8 cellular contexts compared by ENCODE assay signal in the genomic region with DNA sequence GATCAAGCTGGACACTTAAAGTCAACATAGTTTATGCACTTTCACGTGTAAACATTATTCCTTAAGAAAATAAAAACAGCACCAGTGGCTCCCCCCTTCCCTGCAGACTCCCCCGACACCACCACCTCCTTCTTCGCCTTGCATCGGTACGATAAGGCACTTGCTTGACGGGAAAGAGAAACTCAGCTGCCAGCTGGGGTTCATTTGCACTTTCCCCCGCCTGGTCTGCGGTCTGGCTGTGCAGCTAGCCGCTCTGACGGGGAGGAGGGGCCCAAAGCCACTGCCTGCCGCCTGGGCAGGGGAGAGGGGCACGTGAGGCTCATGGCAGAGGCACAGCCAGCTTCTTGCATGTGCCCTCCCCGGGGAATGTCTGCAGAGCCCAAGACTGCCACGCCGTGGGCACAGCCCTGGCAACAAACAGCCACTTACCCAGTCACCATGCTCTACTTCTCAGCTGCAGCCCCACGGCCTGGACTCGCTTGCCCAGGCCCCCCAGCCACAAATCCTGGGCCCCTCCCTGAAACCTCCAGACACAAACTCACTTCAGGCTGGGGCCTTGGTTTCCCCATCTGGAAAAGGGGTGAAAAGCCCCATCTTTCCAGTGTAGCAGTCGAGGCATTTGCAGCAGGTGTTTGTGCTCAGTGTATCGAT. TPM values are rescaled to one million over a fixed set of nuclear protein-coding genes. Genes with fewer than 3 reads are reported as not detected.
DNase-seq lines count a peak whose midpoint lies in the region; ATAC-seq, FAIRE-seq and TF ChIP-seq lines count a peak whose summit lies in the region.

No MANE protein-coding gene starts in this region.

- peak; percentile 60 for DNase-seq in CD14-positive monocyte (ENCODE audit: low spot score)
- DNase-seq in GM19240 (ENCODE audit: insufficient read length, low spot score) = peak; percentile 59
- DNase-seq in PC-3 = no peak
- peak; percentile 77 to 85 for DNase-seq in activated T-cell treated with anti-CD3 and anti-CD28 coated beads, Interleukin-2, amount 50 U/mL, for 72 hours
- DNase-seq in fibroblast of villous mesenchyme (ENCODE audit: low read depth) = peak; percentile 90
- DNase-seq in pancreas = peak; percentile 77 to 92 (median 84)

- no peak overlapping the region for H3K27ac ChIP-seq in PC-3 (ENCODE audit: low read length)
- peak overlapping the region; percentile 35 to 72 (median 52) for H3K27ac ChIP-seq in pancreas
- H3K27ac ChIP-seq in thymus (ENCODE audit: low read depth) = peak overlapping the region; percentile 89

- H2AFZ ChIP-seq in PC-3 (ENCODE audit: low read length) = peak overlapping the region; percentile 59

- no peak for FAIRE-seq in pancreas (lab: Jason Lieb, UNC)

- intact Hi-C loops in CD14-positive monocyte (cut with micrococcal nuclease) (loop anchor here in 1 of 2 donors (5.0 kb wide), 1 partner anchor 35 kb away; no protein-coding TSS in a partner anchor), PC-3 (cut with micrococcal nuclease) (no loop called here), pancreas (cut with DNase I) (no loop called here)

- H3K9me3 ChIP-seq in PC-3 (ENCODE audit: low read length) (no peaks in the 10 kb centered on the region), pancreas (no peaks in the 10 kb centered on the region), thymus (ENCODE audit: control insufficient read depth) (no peaks in the 10 kb centered on the region)

- H4K20me1 ChIP-seq in PC-3 (ENCODE audit: low read length) = no peaks in the 10 kb centered on the region

- no peaks in the 10 kb centered on the region for H3K27me3 ChIP-seq in PC-3 (ENCODE audit: low read length)
- H3K27me3 ChIP-seq in pancreas = no peaks in the 10 kb centered on the region
- H3K27me3 ChIP-seq in thymus (ENCODE audit: control insufficient read depth, insufficient read depth) = no peaks in the 10 kb centered on the region

- H3K9ac ChIP-seq in PC-3 (ENCODE audit: low read length) = no peak overlapping the region

- POLR2A ChIA-PET in PC-3 (lab: Charles Lee; ENCODE audit: unreplicated experiment) = interaction anchor here (0.6 kb wide), 1 partner anchor 66 kb away, joined by 3 read pairs; no protein-coding TSS in a partner anchor

- TF ChIP-seq CTCF in CD14-positive monocyte (IDR thresholded peaks at IDR 0.05) (no peak), PC-3 (conservative IDR thresholded peaks at IDR 0.05; ENCODE audit: low read depth, low read length) (no peak), fibroblast of villous mesenchyme (IDR thresholded peaks at IDR 0.05; ENCODE audit: insufficient read depth, low read depth, low read length) (no peak), pancreas (IDR thresholded peaks at IDR 0.05) (peak in 1 of 4 donors; percentile 12)

- BruUV-seq in PC-3 (replicated peaks; lab: Mats Ljungman, UMichigan) = no TSS peak

- no peaks in the 10 kb centered on the region for H3F3A ChIP-seq in PC-3 (ENCODE audit: low read length, unreplicated experiment)

- no peaks in the 10 kb centered on the region for H3K36me3 ChIP-seq in PC-3 (ENCODE audit: low read depth, low read length)
- no peaks in the 10 kb centered on the region for H3K36me3 ChIP-seq in pancreas
- no peaks in the 10 kb centered on the region for H3K36me3 ChIP-seq in thymus (ENCODE audit: control insufficient read depth, insufficient read depth)

- H3K79me2 ChIP-seq in PC-3 (ENCODE audit: low read length) = no peaks in the 10 kb centered on the region

- CTCF ChIA-PET in PC-3 (lab: Charles Lee) = interaction anchor here (0.7 kb wide), 1 partner anchor 31 kb away, joined by 3 read pairs; no protein-coding TSS in a partner anchor

- ATAC-seq in HG03432 (IDR thresholded peaks at IDR 0.05; ENCODE audit: unreplicated experiment) (peak; percentile 87), PC-3 (peak; percentile 77), pancreas (peak; percentile 88 to 95 (median 94))
- peak; percentile 94 to 95 for ATAC-seq in activated T-cell treated with anti-CD3 and anti-CD28 coated beads, Interleukin-2, amount 50 U/mL, for 72 hours (replicated peaks in 1 of 2)

- H3K9me2 ChIP-seq in PC-3 (replicated peaks; ENCODE audit: low read length) = no peaks in the 10 kb centered on the region

- H3K4me3 Mint-ChIP-seq in CD14-positive monocyte = peak overlapping the region; percentile 66 to 85
- H3K4me3 Mint-ChIP-seq in activated T-cell treated with anti-CD3 and anti-CD28 coated beads, Interleukin-2, amount 50 U/mL, for 72 hours = peak overlapping the region; percentile 69 to 70

- H3K4me1 Mint-ChIP-seq in CD14-positive monocyte = peaks cover 20% of the 10 kb centered on the region
- H3K4me1 Mint-ChIP-seq in activated T-cell treated with anti-CD3 and anti-CD28 coated beads, Interleukin-2, amount 50 U/mL, for 72 hours (ENCODE audit: low read depth) = peaks cover 59% of the 10 kb centered on the region

- H3K4me1 ChIP-seq in PC-3 (ENCODE audit: insufficient read depth, low read length) (no peaks in the 10 kb centered on the region), pancreas (peaks cover 12 to 23% (median 16%) of the 10 kb centered on the region in 3 donors), thymus (ENCODE audit: control insufficient read depth, insufficient read depth, low read length) (peaks cover 62% of the 10 kb centered on the region)

- H3K9me3 Mint-ChIP-seq in CD14-positive monocyte = peaks cover 0 to 2% (median 0%) of the 10 kb centered on the region in 7 donors
- no peaks in the 10 kb centered on the region for H3K9me3 Mint-ChIP-seq in activated T-cell treated with anti-CD3 and anti-CD28 coated beads, Interleukin-2, amount 50 U/mL, for 72 hours

- peaks cover 22 to 39% (median 38%) of the 10 kb centered on the region in 3 donors for H3K27me3 Mint-ChIP-seq in CD14-positive monocyte (ENCODE audit: low read depth in 3 of 3)
- no peaks in the 10 kb centered on the region for H3K27me3 Mint-ChIP-seq in activated T-cell treated with anti-CD3 and anti-CD28 coated beads, Interleukin-2, amount 50 U/mL, for 72 hours (ENCODE audit: low read depth)

- H3K4me2 ChIP-seq in PC-3 (ENCODE audit: low read length) = peak overlapping the region; percentile 49

- H3K36me3 Mint-ChIP-seq in CD14-positive monocyte = no peaks in the 10 kb centered on the region
- no peaks in the 10 kb centered on the region for H3K36me3 Mint-ChIP-seq in activated T-cell treated with anti-CD3 and anti-CD28 coated beads, Interleukin-2, amount 50 U/mL, for 72 hours (ENCODE audit: insufficient read depth in 2 of 2)

- WGBS in pancreas, 2 donors = 12 to 15% methylated on average over 13 to 19 of the region's 19 CpGs
- 2% methylated on average over 19 of the region's 19 CpGs for WGBS in thymus

- peak overlapping the region in 1 of 7 donors; percentile 57 for H3K27ac Mint-ChIP-seq in CD14-positive monocyte
- peak overlapping the region; percentile 70 for H3K27ac Mint-ChIP-seq in activated T-cell treated with anti-CD3 and anti-CD28 coated beads, Interleukin-2, amount 50 U/mL, for 72 hours

- no peak overlapping the region for H3K4me3 ChIP-seq in PC-3 (ENCODE audit: low read length)
- peak overlapping the region; percentile 12 for H3K4me3 ChIP-seq in fibroblast of villous mesenchyme (ENCODE audit: low read depth, low read length)
- peak overlapping the region in 2 of 4 donors; percentile 13 to 14 for H3K4me3 ChIP-seq in pancreas
- H3K4me3 ChIP-seq in thymus (ENCODE audit: low read length) = peak overlapping the region; percentile 21

RNA-seq across cellular contexts. Expression of gene PRM1, which starts 16.5 kb away (rescaled TPM):
- polyA plus RNA-seq in CD14-positive monocyte = not detected
- not detected in 2 replicates for total RNA-seq in PC-3 (2014; rRNA removed)
- not detected for total RNA-seq in activated T-cell treated with anti-CD3 and anti-CD28 coated beads, Interleukin-2, amount 50 U/mL, for 72 hours
- not detected in 2 replicates for total RNA-seq in fibroblast of villous mesenchyme
- total RNA-seq in pancreas = not detected
- not detected for polyA plus RNA-seq in pancreas
- 0.34 TPM for polyA plus RNA-seq in thymus

RNA-seq across cellular contexts. Expression of gene PRM2, which starts 21.3 kb away (rescaled TPM):
- polyA plus RNA-seq in CD14-positive monocyte (not detected), pancreas (not detected), thymus (5.2 TPM)
- total RNA-seq in PC-3 (2014; rRNA removed) (not detected in 2 replicates), fibroblast of villous mesenchyme (not detected in 2 replicates), pancreas (not detected)
- not detected for total RNA-seq in activated T-cell treated with anti-CD3 and anti-CD28 coated beads, Interleukin-2, amount 50 U/mL, for 72 hours

RNA-seq across cellular contexts. Expression of gene PRM3, which starts 24.2 kb away (rescaled TPM):
- polyA plus RNA-seq in CD14-positive monocyte (not detected), pancreas (not detected), thymus (not detected)
- total RNA-seq in PC-3 (2014; rRNA removed) (not detected in 2 replicates), fibroblast of villous mesenchyme (not detected in 2 replicates), pancreas (not detected)
- total RNA-seq in activated T-cell treated with anti-CD3 and anti-CD28 coated beads, Interleukin-2, amount 50 U/mL, for 72 hours = not detected

RNA-seq across cellular contexts. Expression of gene TNP2, which starts 28.5 kb away (rescaled TPM):
- not detected for polyA plus RNA-seq in CD14-positive monocyte
- total RNA-seq in PC-3 (2014; rRNA removed) = not detected in 2 replicates
- total RNA-seq in activated T-cell treated with anti-CD3 and anti-CD28 coated beads, Interleukin-2, amount 50 U/mL, for 72 hours = not detected
- total RNA-seq in fibroblast of villous mesenchyme = not detected in 2 replicates
- not detected for total RNA-seq in pancreas
- polyA plus RNA-seq in pancreas = not detected
- not detected for polyA plus RNA-seq in thymus

RNA-seq across cellular contexts. Expression of gene SOCS1, which starts 41.6 kb away (rescaled TPM):
- polyA plus RNA-seq in CD14-positive monocyte = under 1 TPM; 0.13 to 0.35 TPM
- total RNA-seq in PC-3 (2014; rRNA removed) = 12.5 and 15.5 TPM in 2 replicates
- total RNA-seq in activated T-cell treated with anti-CD3 and anti-CD28 coated beads, Interleukin-2, amount 50 U/mL, for 72 hours = 100 to 1,000 TPM in 1 of 2 donors, 10 to 100 TPM in 1; 93.7 to 126 TPM
- 18.4 and 29.4 TPM in 2 replicates for total RNA-seq in fibroblast of villous mesenchyme
- total RNA-seq in pancreas = 1 to 10 TPM; 1.3 to 7.9 (median 1.8) TPM
- polyA plus RNA-seq in pancreas = 1 to 10 TPM; 4.6 to 5.7 TPM
- 109 TPM for polyA plus RNA-seq in thymus
